ENCODE assay signal across 1 cellular context in genomic region chr1:54325705-54326461, GRCh38.
TF ChIP-seq lines count a peak whose summit lies in the region.

No MANE protein-coding gene starts in this region.

TF ChIP-seq in WTC11, 78 proteins besides CTCF, POLR2A, EP300 and RAD21 (continued from another document):
- TF ChIP-seq NFE2L1 (CRISPR knock-in tag; IDR thresholded peaks at IDR 0.05) (no peak), GTF2I (CRISPR knock-in tag; conservative IDR thresholded peaks at IDR 0.05) (no peak), ZNF396 (CRISPR knock-in tag; IDR thresholded peaks at IDR 0.05; ENCODE audit: borderline replicate concordance) (no peak)
